ENCODE assay signal across 9 cellular contexts in genomic region chr3:64685331-64685799, GRCh38. TPM values are rescaled to one million over a fixed set of nuclear protein-coding genes. Genes with fewer than 3 reads are reported as not detected.
DNase-seq lines count a peak whose midpoint lies in the region; ATAC-seq and TF ChIP-seq lines count a peak whose summit lies in the region.
"Had no signal": no experiment of that assay in that cellular context is flagged by ENCODE, and none has a peak within 500 bp of the region (broad histone marks: within the 10 kb centered on the region; RNA-seq: fewer than 3 reads in every experiment).

No MANE protein-coding gene starts in this region.

- no peaks in the 10 kb centered on the region; the same call in 1 of the 2 replicates for H4K20me1 ChIP-seq in IMR-90 (ENCODE audit: insufficient read depth, low read length)

- peak overlapping the region; percentile 64 for H3K4me3 ChIP-seq in IMR-90 (ENCODE audit: insufficient read depth, low read depth, low read length)
- peak overlapping the region; percentile 89 for H3K4me3 ChIP-seq in endodermal cell (ENCODE audit: low read length)
- peak overlapping the region; percentile 62 for H3K4me3 ChIP-seq in lung
- peak overlapping the region; percentile 68 to 69 for H3K4me3 ChIP-seq in testis

- no peak; the same call in 1 of the 2 replicates for TF ChIP-seq POLR2A in IMR-90 (IDR thresholded peaks at IDR 0.05; ENCODE audit: low read depth, low read length)
- no peak for TF ChIP-seq POLR2A in testis (IDR thresholded peaks at IDR 0.05)

- no peaks in the 10 kb centered on the region for H3K9me3 ChIP-seq in IMR-90 (ENCODE audit: control insufficient read depth, insufficient read depth, low read length)
- no peaks in the 10 kb centered on the region for H3K9me3 ChIP-seq in endodermal cell (ENCODE audit: control insufficient read depth, low read length)
- no peaks in the 10 kb centered on the region for H3K9me3 ChIP-seq in lung (ENCODE audit: control insufficient read depth in 2 of 2, insufficient read depth in 1 of 2, low read length in 1 of 2)
- H3K9me3 ChIP-seq in testis, result no peaks in the 10 kb centered on the region

- H3K27ac ChIP-seq in IMR-90 (ENCODE audit: insufficient read depth, low read length) (peak overlapping the region; percentile 86), endodermal cell (ENCODE audit: low read depth, low read length) (no peak overlapping the region), lung (ENCODE audit: low read depth in 1 of 2, low read length in 1 of 2) (peak overlapping the region; percentile 68 to 91), testis (peak overlapping the region; percentile 89 to 94)

- ATAC-seq in IMR-90 (ENCODE audit: low read depth) (peak; percentile 6), lung (ENCODE audit: insufficient read depth, low FRiP score) (no peak)

- H2AFZ ChIP-seq in IMR-90 (replicated peaks; ENCODE audit: low read length, poor library complexity), result peak overlapping the region; percentile 93

- H3K9ac ChIP-seq in IMR-90 (ENCODE audit: low read depth, low read length) (peak overlapping the region; percentile 93), endodermal cell (ENCODE audit: extremely low read depth, low read length, poor library complexity, severe bottlenecking) (peak overlapping the region; percentile 68)

- H4K5ac ChIP-seq in IMR-90 (ENCODE audit: low read depth, low read length), result peak overlapping the region; percentile 62

- no peaks in the 10 kb centered on the region for H3K9me3 Mint-ChIP-seq in endodermal cell

- no peaks in the 10 kb centered on the region for H3K36me3 Mint-ChIP-seq in endodermal cell (ENCODE audit: low read depth)

- peaks cover 32% of the 10 kb centered on the region for H3K4me1 Mint-ChIP-seq in endodermal cell

- peak overlapping the region; percentile 68; the same call in 1 of the 2 replicates for H3K4ac ChIP-seq in IMR-90 (ENCODE audit: low read depth, low read length)

- peak overlapping the region; percentile 57; the same call in 1 of the 2 replicates for H4K91ac ChIP-seq in IMR-90 (ENCODE audit: insufficient read depth, low read depth, low read length)

- peak overlapping the region; percentile 77 for H3K4me2 ChIP-seq in IMR-90 (ENCODE audit: low read depth, low read length)

- H3K23ac ChIP-seq in IMR-90 (ENCODE audit: low read depth, low read length), result peak overlapping the region; percentile 35; the same call in 1 of the 2 replicates

- peak overlapping the region; percentile 73 for H3K4me3 Mint-ChIP-seq in endodermal cell

- peak overlapping the region; percentile 68 for H2BK5ac ChIP-seq in IMR-90 (ENCODE audit: low read depth, low read length, poor library complexity, severe bottlenecking)

- H3K56ac ChIP-seq in IMR-90 (ENCODE audit: extremely low read depth, insufficient read depth, low read length), result 0 out of 2 replicates have a peak overlapping the region, but pooled peaks have one; percentile 43

- H3K27me3 ChIP-seq in IMR-90 (ENCODE audit: control insufficient read depth, insufficient read depth, low read length) (no peaks in the 10 kb centered on the region), endodermal cell (ENCODE audit: control insufficient read depth, insufficient read depth, low read length, poor library complexity, severe bottlenecking) (peaks cover 48% of the 10 kb centered on the region), lung (ENCODE audit: control insufficient read depth, insufficient read depth) (no peaks in the 10 kb centered on the region), testis (no peaks in the 10 kb centered on the region)

- CTCF ChIA-PET in IMR-90 (lab: Yijun Ruan, JAX), result no interaction called here

- no peak overlapping the region for H3K27ac Mint-ChIP-seq in endodermal cell

- TF ChIP-seq CTCF in IMR-90 (conservative IDR thresholded peaks at IDR 0.05; ENCODE audit: low read depth, low read length) (no peak), endodermal cell (conservative IDR thresholded peaks at IDR 0.05) (no peak), lung (IDR thresholded peaks at IDR 0.05; ENCODE audit: control extremely low read depth, extremely low read depth) (no peak), testis (IDR thresholded peaks at IDR 0.05) (no peak)

- intact Hi-C loops in IMR-90 (cut with micrococcal nuclease), result loop anchor here (5.0 kb wide), 2 partner anchors 487 to 752 kb away; no protein-coding TSS in a partner anchor
- intact Hi-C loops in testis (cut with DNase I; ENCODE audit: low total_unique reads), result loop anchor here (10.0 kb wide), 1 partner anchor 151 kb away; no protein-coding TSS in a partner anchor

- DNase-seq in IMR-90, result peak; percentile 65
- DNase-seq in endodermal cell, result no peak
- no peak for DNase-seq in lung (ENCODE audit: low spot score)
- DNase-seq in testis, result peak; percentile 41
- no peak for DNase-seq in T-helper 9 cell
- no peak for DNase-seq in NCI-H128 (lab: John Stamatoyannopoulos, UW; ENCODE audit: unreplicated experiment)
- no peak for DNase-seq in KG1 (lab: John Stamatoyannopoulos, UW)
- no peak for DNase-seq in NCI-H1694 treated with DMSO at 0.1 percent for 48 hours (lab: John Stamatoyannopoulos, UW)
- DNase-seq: central memory CD4-positive, alpha-beta T cell had no signal

- H2BK20ac ChIP-seq in IMR-90 (ENCODE audit: low read depth, low read length), result no peak overlapping the region

- H2BK120ac ChIP-seq in IMR-90 (ENCODE audit: low read depth, low read length), result peak overlapping the region; percentile 52; the same call in 1 of the 2 replicates

- no peaks in the 10 kb centered on the region for H3K79me1 ChIP-seq in IMR-90 (ENCODE audit: low read depth in 1 of 2, low read length in 2 of 2)

- peak overlapping the region; percentile 10 for H3K14ac ChIP-seq in IMR-90 (replicated peaks; ENCODE audit: low read depth, low read length)

- H3K27me3 Mint-ChIP-seq in endodermal cell (ENCODE audit: insufficient read depth), result peaks cover 68% of the 10 kb centered on the region

- 0% methylated on average over 12 of the region's 32 CpGs; no CpG with 5 or more reads in 1 of the 2 experiments for WGBS in IMR-90 (ENCODE audit: extremely low coverage in 2 of 2, insufficient read length in 1 of 2), 2 experiments
- WGBS in endodermal cell (ENCODE audit: insufficient coverage in 1 of 2, insufficient read length in 1 of 2), 2 experiments, result 0 to 1% methylated on average over 13 to 32 of the region's 32 CpGs
- 1 to 2% methylated on average over 32 of the region's 32 CpGs for WGBS in lung, 2 donors
- 0 to 1% methylated on average over 30 to 32 of the region's 32 CpGs for WGBS in testis, 2 donors

- peaks cover 3% of the 10 kb centered on the region; the same call in 1 of the 2 replicates for H3K4me1 ChIP-seq in IMR-90 (ENCODE audit: control insufficient read depth, insufficient read depth, low read length)
- peaks cover 3% of the 10 kb centered on the region for H3K4me1 ChIP-seq in endodermal cell (ENCODE audit: control insufficient read depth, insufficient read depth, low read length)
- H3K4me1 ChIP-seq in lung (ENCODE audit: control insufficient read depth in 2 of 2, insufficient read depth in 2 of 2, low read length in 2 of 2), result peaks cover 6 to 19% of the 10 kb centered on the region in 2 donors
- peaks cover 3% of the 10 kb centered on the region for H3K4me1 ChIP-seq in testis

- no peaks in the 10 kb centered on the region for H3K9me1 ChIP-seq in IMR-90 (ENCODE audit: insufficient read depth, low read length)

- peaks cover 6% of the 10 kb centered on the region; the same call in 1 of the 2 replicates for H3K36me3 ChIP-seq in IMR-90 (ENCODE audit: control insufficient read depth, insufficient read depth, low read length)
- peaks cover 8% of the 10 kb centered on the region for H3K36me3 ChIP-seq in endodermal cell (ENCODE audit: control insufficient read depth, insufficient read depth, low read length)
- H3K36me3 ChIP-seq in lung (ENCODE audit: control insufficient read depth in 2 of 2, insufficient read depth in 2 of 2, low read length in 2 of 2), result peaks cover 0 to 8% of the 10 kb centered on the region in 2 donors
- H3K36me3 ChIP-seq in testis (ENCODE audit: low read depth, missing control alignments), result no peaks in the 10 kb centered on the region

- H2AK5ac ChIP-seq in IMR-90 (ENCODE audit: low read depth, low read length), result no peak overlapping the region

- dilution Hi-C loops in IMR-90 (cut with HindIII; ENCODE audit: low sequenced_read_pairs, unreplicated experiment), result no loop called here

- no TSS peak for BruUV-seq in IMR-90 (replicated peaks; lab: Mats Ljungman, UMichigan)

- POLR2A ChIA-PET in IMR-90 (lab: Charles Lee; ENCODE audit: unreplicated experiment), result no interaction called here

- H4K8ac ChIP-seq in IMR-90 (ENCODE audit: low read depth in 2 of 2, low read length in 2 of 2), result peak overlapping the region; percentile 64 to 71; a peak in 3 of 4 replicates

- TF ChIP-seq RAD21 in IMR-90 (IDR thresholded peaks at IDR 0.05; ENCODE audit: low read length), result no peak

- H2BK15ac ChIP-seq in IMR-90 (ENCODE audit: low read depth, low read length), result peak overlapping the region; percentile 39; the same call in 1 of the 3 replicates

- peak overlapping the region; percentile 81 for H2AK9ac ChIP-seq in IMR-90 (replicated peaks; ENCODE audit: low read depth, low read length, poor library complexity)

- H3K18ac ChIP-seq in IMR-90 (ENCODE audit: low read depth, low read length), result peak overlapping the region; percentile 62

- in situ Hi-C loops in IMR-90 (cut with MboI; ENCODE audit: low sequenced_read_pairs), result no loop called here

TF ChIP-seq in IMR-90, 13 proteins besides CTCF, POLR2A, EP300 and RAD21:
- TF ChIP-seq RFX5 (IDR thresholded peaks at IDR 0.05; ENCODE audit: low read depth, low read length) (no peak), FOS (IDR thresholded peaks at IDR 0.05; ENCODE audit: low read depth, low read length) (no peak), CHD1 (IDR thresholded peaks at IDR 0.05; ENCODE audit: low read depth, low read length) (0 out of 2 replicates have a peak, but pooled peaks have one; percentile 32), MXI1 (IDR thresholded peaks at IDR 0.05; ENCODE audit: borderline replicate concordance, low read depth, low read length) (no peak), BHLHE40 (IDR thresholded peaks at IDR 0.05; ENCODE audit: low read depth, low read length) (peak; percentile 14; the same call in 1 of the 2 replicates), SMC3 (IDR thresholded peaks at IDR 0.05; ENCODE audit: low read depth, low read length) (no peak), NFE2L2 (IDR thresholded peaks at IDR 0.05; ENCODE audit: low read depth, low read length) (peak; percentile 73)

RNA-seq across cellular contexts. Expression of gene ADAMTS9, which starts 2.4 kb away (rescaled TPM):
- total RNA-seq in IMR-90 (2012; rRNA removed) (1.1 TPM in 2 replicates), endodermal cell (10 to 100 TPM; 16.1 to 38.0 TPM), lung (10 to 100 TPM; 46.2 to 75.6 TPM), testis (1 to 10 TPM; 5.1 to 8.1 TPM)
- polyA plus RNA-seq in IMR-90 (2012; rRNA removed) (0.46 and 0.55 TPM in 2 replicates), lung (10 to 100 TPM; 29.9 to 39.6 TPM), testis (ENCODE audit: insufficient read depth, low read depth, low replicate concordance) (5.9 TPM)
- polyA plus RNA-seq in IMR-90 (2012; cell fraction: cytosol; rRNA removed), result 0.18 and 0.25 TPM in 2 replicates
- 0.23 and 1.1 TPM in 2 replicates for polyA plus RNA-seq in IMR-90 (2012; cell fraction: nucleus; rRNA removed; ENCODE audit: low replicate concordance)
- polyA plus RNA-seq in endodermal cell (2013, experiment 1 of 2), result 15.5 TPM
- 16.4 TPM for polyA plus RNA-seq in endodermal cell (2013, experiment 2 of 2)

Comparison
In these comparisons a context has a peak if more than half of its experiments do, and no peak if none do; other contexts are left out.
1. DNase-seq: peak in IMR-90 (single experiment) and testis (single experiment); none in endodermal cell (single experiment), lung (single experiment), T-helper 9 cell (single experiment), NCI-H128 (single experiment), KG1 (single experiment) and NCI-H1694 treated with DMSO at 0.1 percent for 48 hours (single experiment).
2. Peak in every context shown above with its lines, with median percentiles within 50 percentile points of each other: H3K4me3 ChIP-seq.